ENCODE assay signal across 15 cellular contexts in the genomic region with DNA sequence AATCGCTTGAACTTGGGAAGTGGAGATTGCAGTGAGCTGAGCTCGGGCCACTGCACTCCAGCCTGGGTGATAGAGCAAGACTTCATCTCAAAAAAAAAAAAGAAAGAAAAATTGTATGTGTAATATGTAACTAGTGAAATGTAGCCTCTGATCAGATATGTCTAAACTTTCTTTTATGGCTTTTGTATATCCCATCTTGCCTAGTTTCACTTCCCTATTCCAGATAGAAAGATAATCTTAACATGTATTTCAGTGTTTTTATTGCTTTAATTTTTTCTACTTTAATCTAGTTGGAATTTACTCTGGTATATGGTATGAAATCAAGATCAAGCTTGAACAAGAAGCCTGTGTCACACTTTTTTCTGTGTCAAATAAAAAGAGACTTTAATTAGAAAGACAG. TPM values are rescaled to one million over a fixed set of nuclear protein-coding genes. Genes with fewer than 3 reads are reported as not detected.
A peak's percentile ranks its signal among the peaks of the same experiment; 100 is the strongest.
DNase-seq lines count a peak whose midpoint lies in the region; ATAC-seq and TF ChIP-seq lines count a peak whose summit lies in the region.
"Had no signal": no experiment of that assay in that cellular context is flagged by ENCODE, and none has a peak within 500 bp of the region (broad histone marks: within the 10 kb centered on the region; RNA-seq: fewer than 3 reads in every experiment).

No MANE protein-coding gene starts in this region.

- H3K4me3 ChIP-seq in OCI-LY7 (ENCODE audit: low read depth, low read length, poor library complexity, severe bottlenecking) (peak overlapping the region; percentile 91), fibroblast of pulmonary artery (replicated peaks; ENCODE audit: low read depth, low read length) (peak overlapping the region; percentile 62)
- H3K4me3 ChIP-seq: ovary had no signal

- CTCF ChIA-PET in OCI-LY7 (lab: Charles Lee; ENCODE audit: unreplicated experiment), result no interaction called here

- H3K27ac ChIP-seq in OCI-LY7 (ENCODE audit: low read depth, low read length, poor library complexity, severe bottlenecking), result peak overlapping the region; percentile 52

- intact Hi-C loops in OCI-LY7 (cut with micrococcal nuclease; ENCODE audit: unreplicated experiment), result loop anchor here (10.0 kb wide), 1 partner anchor 120 kb away; no protein-coding TSS in a partner anchor

- H3K4me3 Mint-ChIP-seq in activated naive CD8-positive, alpha-beta T cell, result peak overlapping the region; percentile 98
- H3K4me3 Mint-ChIP-seq in activated naive CD8-positive, alpha-beta T cell treated with anti-CD3 and anti-CD28 coated beads for 36 hours, result no peak overlapping the region
- no peak overlapping the region for H3K4me3 Mint-ChIP-seq in stimulated activated memory B cell treated with anti-CD40 and anti-IgM and Interleukin-4, amounts not matched to agents 10 μg/mL and 1 μg/mL and 100 μg/mL, for 72 hours
- H3K4me3 Mint-ChIP-seq: effector memory CD8-positive, alpha-beta T cell had no signal

- no peaks in the 10 kb centered on the region for H4K20me1 ChIP-seq in OCI-LY7 (ENCODE audit: insufficient read depth, low read length)

- no peak for DNase-seq in activated naive CD8-positive, alpha-beta T cell treated with anti-CD3 and anti-CD28 coated beads for 36 hours
- DNase-seq in OCI-LY7 (ENCODE audit: low spot score) (peak; percentile 35), fibroblast of pulmonary artery (ENCODE audit: low read depth) (no peak)
- DNase-seq in stimulated activated naive CD8-positive, alpha-beta T cell treated with anti-CD3 and anti-CD28 coated beads, Interleukin-15, Interleukin-2, amounts not matched to agents 100 U/mL and 50 U/mL, for 24 hours, result no peak
- DNase-seq: activated CD8-positive, alpha-beta memory T cell treated with anti-CD3 and anti-CD28 coated beads, Interleukin-2, amount 50 U/mL, for 4 hours; effector memory CD8-positive, alpha-beta T cell; ovary; stimulated activated CD4-positive, alpha-beta T cell treated with anti-CD3 and anti-CD28 coated beads, Interleukin-2, amount 100 ng/mL, for 48 hours; stimulated activated naive B cell treated with anti-CD40 and anti-IgM and Interleukin-4, amounts not matched to agents 10 μg/mL and 1 μg/mL and 100 μg/mL, for 72 hours; T1000 had no signal

- POLR2A ChIA-PET in OCI-LY7 (lab: Charles Lee), result interaction anchor here (0.6 to 1.0 kb wide), 2 partner anchors 29 to 33 kb away, joined by 3 to 5 read pairs; no protein-coding TSS in a partner anchor

- no peaks in the 10 kb centered on the region for H3K9me2 ChIP-seq in OCI-LY7 (ENCODE audit: insufficient read depth, low read length)

- no peaks in the 10 kb centered on the region for H3K36me3 Mint-ChIP-seq in activated naive CD8-positive, alpha-beta T cell
- H3K36me3 Mint-ChIP-seq in activated naive CD8-positive, alpha-beta T cell treated with anti-CD3 and anti-CD28 coated beads for 36 hours, result peaks cover 16% of the 10 kb centered on the region
- H3K36me3 Mint-ChIP-seq in stimulated activated memory B cell treated with anti-CD40 and anti-IgM and Interleukin-4, amounts not matched to agents 10 μg/mL and 1 μg/mL and 100 μg/mL, for 72 hours, result no peaks in the 10 kb centered on the region

- H3K9me3 ChIP-seq in OCI-LY7 (ENCODE audit: low read length), result no peaks in the 10 kb centered on the region
- H3K9me3 ChIP-seq: ascending aorta, ovary had no signal

- BruUV-seq in OCI-LY7 (replicated peaks; lab: Mats Ljungman, UMichigan), result no TSS peak

- H3K4me2 ChIP-seq in OCI-LY7 (ENCODE audit: low read length), result peak overlapping the region; percentile 97

- H2AFZ ChIP-seq in OCI-LY7 (ENCODE audit: low read length), result no peak overlapping the region

- TF ChIP-seq CTCF in OCI-LY7 (conservative IDR thresholded peaks at IDR 0.05; ENCODE audit: low read length) (no peak), fibroblast of pulmonary artery (IDR thresholded peaks at IDR 0.05; ENCODE audit: low read length, missing control alignments) (no peak)

- no peak overlapping the region for H3K27ac Mint-ChIP-seq in activated naive CD8-positive, alpha-beta T cell
- H3K27ac Mint-ChIP-seq in activated naive CD8-positive, alpha-beta T cell treated with anti-CD3 and anti-CD28 coated beads for 36 hours, result no peak overlapping the region
- peak overlapping the region; percentile 40 for H3K27ac Mint-ChIP-seq in stimulated activated memory B cell treated with anti-CD40 and anti-IgM and Interleukin-4, amounts not matched to agents 10 μg/mL and 1 μg/mL and 100 μg/mL, for 72 hours
- H3K27ac Mint-ChIP-seq: effector memory CD8-positive, alpha-beta T cell; stimulated activated naive B cell treated with anti-CD40 and anti-IgM and Interleukin-4, amounts not matched to agents 10 μg/mL and 1 μg/mL and 100 μg/mL, for 72 hours had no signal

- H3K27me3 Mint-ChIP-seq in activated naive CD8-positive, alpha-beta T cell, result no peaks in the 10 kb centered on the region
- H3K27me3 Mint-ChIP-seq in activated naive CD8-positive, alpha-beta T cell treated with anti-CD3 and anti-CD28 coated beads for 36 hours, result no peaks in the 10 kb centered on the region
- no peaks in the 10 kb centered on the region for H3K27me3 Mint-ChIP-seq in stimulated activated memory B cell treated with anti-CD40 and anti-IgM and Interleukin-4, amounts not matched to agents 10 μg/mL and 1 μg/mL and 100 μg/mL, for 72 hours
- H3K27me3 Mint-ChIP-seq: effector memory CD8-positive, alpha-beta T cell had no signal

- peaks cover 29% of the 10 kb centered on the region for H3K4me1 ChIP-seq in OCI-LY7 (ENCODE audit: insufficient read depth, low read length, poor library complexity, severe bottlenecking)
- H3K4me1 ChIP-seq: ascending aorta had no signal

- peaks cover 52% of the 10 kb centered on the region for H3K79me2 ChIP-seq in OCI-LY7 (ENCODE audit: insufficient read depth, low read depth, low read length)

- peaks cover 29% of the 10 kb centered on the region for H3K4me1 Mint-ChIP-seq in activated naive CD8-positive, alpha-beta T cell (ENCODE audit: low read depth)
- peaks cover 30% of the 10 kb centered on the region for H3K4me1 Mint-ChIP-seq in activated naive CD8-positive, alpha-beta T cell treated with anti-CD3 and anti-CD28 coated beads for 36 hours
- peaks cover 33% of the 10 kb centered on the region for H3K4me1 Mint-ChIP-seq in stimulated activated memory B cell treated with anti-CD40 and anti-IgM and Interleukin-4, amounts not matched to agents 10 μg/mL and 1 μg/mL and 100 μg/mL, for 72 hours

- H3K9me3 Mint-ChIP-seq in activated naive CD8-positive, alpha-beta T cell (ENCODE audit: low read depth), result no peaks in the 10 kb centered on the region
- H3K9me3 Mint-ChIP-seq in activated naive CD8-positive, alpha-beta T cell treated with anti-CD3 and anti-CD28 coated beads for 36 hours, result no peaks in the 10 kb centered on the region
- H3K9me3 Mint-ChIP-seq in stimulated activated memory B cell treated with anti-CD40 and anti-IgM and Interleukin-4, amounts not matched to agents 10 μg/mL and 1 μg/mL and 100 μg/mL, for 72 hours, result no peaks in the 10 kb centered on the region
- H3K9me3 Mint-ChIP-seq: effector memory CD8-positive, alpha-beta T cell had no signal

- no peaks in the 10 kb centered on the region; the same call in 1 of the 2 replicates for H3K36me3 ChIP-seq in OCI-LY7 (ENCODE audit: insufficient read depth, low read length)
- H3K36me3 ChIP-seq: ascending aorta, ovary had no signal

- no peak for ATAC-seq in stimulated activated memory B cell treated with anti-CD40 and anti-IgM and Interleukin-4, amounts not matched to agents 10 μg/mL and 1 μg/mL and 100 μg/mL, for 72 hours
- ATAC-seq in GM18858 (IDR thresholded peaks at IDR 0.05; ENCODE audit: unreplicated experiment) (no peak), GM19463 (IDR thresholded peaks at IDR 0.05; ENCODE audit: unreplicated experiment) (no peak)
- no peak for ATAC-seq in stimulated activated naive CD8-positive, alpha-beta T cell treated with anti-CD3 and anti-CD28 coated beads, Interleukin-15, Interleukin-2, amounts not matched to agents 100 U/mL and 50 U/mL, for 24 hours
- ATAC-seq: effector memory CD8-positive, alpha-beta T cell; stimulated activated naive B cell treated with anti-CD40 and anti-IgM and Interleukin-4, amounts not matched to agents 10 μg/mL and 1 μg/mL and 100 μg/mL, for 72 hours had no signal

RNA-seq across cellular contexts. Expression of gene ZNF41, which starts 1.9 kb away (rescaled TPM):
- total RNA-seq in activated naive CD8-positive, alpha-beta T cell treated with anti-CD3 and anti-CD28 coated beads for 36 hours, result 1 to 10 TPM; 8.8 TPM
- 8.4 and 10.7 TPM in 2 replicates for total RNA-seq in OCI-LY7 (2014; rRNA removed; shearing (Covaris generic))
- total RNA-seq in OCI-LY7 (2022), result 9.7 and 10.7 TPM in 2 replicates
